Comparison of ENCODE assay signal across 2 cellular contexts in the genomic region with DNA sequence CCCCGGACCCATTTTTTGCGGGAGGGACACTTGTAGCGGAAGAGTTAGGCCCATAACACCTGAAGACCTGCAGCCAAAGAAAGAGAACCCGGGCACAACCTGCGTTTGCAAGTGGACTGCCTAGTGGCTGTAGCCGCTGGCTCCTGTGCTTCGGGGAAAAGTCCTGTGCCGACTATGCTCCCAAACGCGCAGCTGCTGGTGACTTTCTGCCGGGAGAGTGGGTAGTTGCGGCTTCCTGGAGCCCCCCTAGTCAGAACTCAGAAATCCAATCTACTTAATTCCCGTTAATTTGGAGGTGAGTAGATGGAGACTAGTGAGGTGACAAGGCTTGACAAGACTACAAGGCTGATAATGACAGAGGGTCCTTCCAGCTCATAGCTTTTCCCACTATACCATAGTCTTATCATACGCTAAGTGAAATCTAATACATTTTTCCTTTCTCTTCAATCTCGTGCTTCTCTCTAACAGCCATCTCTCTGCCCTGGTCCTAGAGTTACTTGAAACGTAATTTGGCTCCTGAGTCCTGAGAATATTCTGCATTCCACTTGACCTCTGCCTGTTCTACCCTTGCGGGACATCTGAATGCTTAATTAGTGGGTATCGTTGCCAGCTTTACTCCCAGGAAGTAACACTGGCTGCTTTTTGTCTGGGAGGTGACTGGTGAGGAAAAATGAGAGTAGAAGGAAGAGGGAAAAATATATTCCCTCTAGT.
TF ChIP-seq lines count a peak whose summit lies in the region.

No MANE protein-coding gene starts in this region.

TF ChIP-seq in IMR-90, 13 proteins besides CTCF, POLR2A, EP300 and RAD21:
- TF ChIP-seq SMC3 (IDR thresholded peaks at IDR 0.05; ENCODE audit: low read depth, low read length) (no peak), RCOR1 (IDR thresholded peaks at IDR 0.05; ENCODE audit: insufficient replicate concordance, low read length) (no peak), RFX5 (IDR thresholded peaks at IDR 0.05; ENCODE audit: low read depth, low read length) (no peak), CHD1 (IDR thresholded peaks at IDR 0.05; ENCODE audit: low read depth, low read length) (no peak), MAFK (IDR thresholded peaks at IDR 0.05; ENCODE audit: low read depth, low read length) (no peak), MAZ (IDR thresholded peaks at IDR 0.05; ENCODE audit: borderline replicate concordance, low read depth, low read length) (no peak), MXI1 (IDR thresholded peaks at IDR 0.05; ENCODE audit: borderline replicate concordance, low read depth, low read length) (no peak), ELK1 (IDR thresholded peaks at IDR 0.05; ENCODE audit: borderline replicate concordance, low read depth, low read length) (no peak), FOS (IDR thresholded peaks at IDR 0.05; ENCODE audit: low read depth, low read length) (no peak), CEBPB (IDR thresholded peaks at IDR 0.05; ENCODE audit: low read depth, low read length) (no peak), NFE2L2 (IDR thresholded peaks at IDR 0.05; ENCODE audit: low read depth, low read length) (no peak), BHLHE40 (IDR thresholded peaks at IDR 0.05; ENCODE audit: low read depth, low read length) (no peak)
- TF ChIP-seq, protein P1, sequence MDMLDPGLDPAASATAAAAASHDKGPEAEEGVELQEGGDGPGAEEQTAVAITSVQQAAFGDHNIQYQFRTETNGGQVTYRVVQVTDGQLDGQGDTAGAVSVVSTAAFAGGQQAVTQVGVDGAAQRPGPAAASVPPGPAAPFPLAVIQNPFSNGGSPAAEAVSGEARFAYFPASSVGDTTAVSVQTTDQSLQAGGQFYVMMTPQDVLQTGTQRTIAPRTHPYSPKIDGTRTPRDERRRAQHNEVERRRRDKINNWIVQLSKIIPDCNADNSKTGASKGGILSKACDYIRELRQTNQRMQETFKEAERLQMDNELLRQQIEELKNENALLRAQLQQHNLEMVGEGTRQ (IDR thresholded peaks at IDR 0.05; ENCODE audit: low read depth, low read length): no peak

TF ChIP-seq in endothelial cell of umbilical vein, 7 proteins besides CTCF, POLR2A, EP300 and RAD21:
- no peak for TF ChIP-seq FOS (IDR thresholded peaks at IDR 0.05; ENCODE audit: borderline replicate concordance, insufficient read depth, low read length)
- no peak for TF ChIP-seq EZH2 (IDR thresholded peaks at IDR 0.05; ENCODE audit: borderline replicate concordance, low read depth, low read length, severe bottlenecking)
- no peak for TF ChIP-seq GATA2 (IDR thresholded peaks at IDR 0.05; ENCODE audit: insufficient read depth, insufficient read length, low read depth, low read length)
- TF ChIP-seq MYC (IDR thresholded peaks at IDR 0.05; ENCODE audit: low read depth, low read length): no peak
- TF ChIP-seq MAX (IDR thresholded peaks at IDR 0.05; ENCODE audit: insufficient read depth, insufficient read length): no peak
- TF ChIP-seq JUN (IDR thresholded peaks at IDR 0.05; ENCODE audit: borderline replicate concordance, insufficient read depth, insufficient read length, low read depth): no peak
- TF ChIP-seq POLR2AphosphoS5 (IDR thresholded peaks at IDR 0.05; ENCODE audit: insufficient read depth, low read depth, low read length): no peak
